ENCODE assay signal across 8 cellular contexts in genomic region chr2:231786917-231787292, GRCh38. TPM values are rescaled to one million over a fixed set of nuclear protein-coding genes. Genes with fewer than 3 reads are reported as not detected.
A peak's percentile ranks its signal among the peaks of the same experiment; 100 is the strongest.
DNase-seq lines count a peak whose midpoint lies in the region; ATAC-seq, FAIRE-seq and TF ChIP-seq lines count a peak whose summit lies in the region.

No MANE protein-coding gene starts in this region.

- H3K9me3 ChIP-seq in T-helper 17 cell (ENCODE audit: control insufficient read depth, low read length, poor library complexity, severe bottlenecking) (no peaks in the 10 kb centered on the region), gastroesophageal sphincter (no peaks in the 10 kb centered on the region), skeletal muscle satellite cell (replicated peaks; ENCODE audit: low read length) (no peaks in the 10 kb centered on the region)

- H3K27ac Mint-ChIP-seq in T-helper 17 cell, result peak overlapping the region; percentile 92

- ATAC-seq in T-helper 17 cell (no peak), gastroesophageal sphincter (no peak), GM19463 (IDR thresholded peaks at IDR 0.05; ENCODE audit: unreplicated experiment) (no peak), GM21381 (IDR thresholded peaks at IDR 0.05; ENCODE audit: unreplicated experiment) (no peak), HG03095 (IDR thresholded peaks at IDR 0.05; ENCODE audit: unreplicated experiment) (no peak)

- H3K4me1 ChIP-seq in gastroesophageal sphincter, result peaks cover 0 to 70% (median 23%) of the 10 kb centered on the region in 3 donors
- H3K4me1 ChIP-seq in skeletal muscle satellite cell (ENCODE audit: control insufficient read depth, insufficient read depth, low read length), result peaks cover 25% of the 10 kb centered on the region

- FAIRE-seq in GM19239 (lab: Jason Lieb, UNC), result peak; percentile 39

- H3K4me3 Mint-ChIP-seq in T-helper 17 cell, result peak overlapping the region; percentile 97

- H3K36me3 ChIP-seq in gastroesophageal sphincter (peaks cover 0 to 34% of the 10 kb centered on the region in 2 donors), skeletal muscle satellite cell (ENCODE audit: insufficient read depth, low read length) (peaks cover 19% of the 10 kb centered on the region)

- peaks cover 5% of the 10 kb centered on the region for H3K36me3 Mint-ChIP-seq in T-helper 17 cell (ENCODE audit: low read depth)

- peak overlapping the region in 3 of 4 donors; percentile 78 to 87 (median 84) for H3K27ac ChIP-seq in gastroesophageal sphincter

- peaks cover 50% of the 10 kb centered on the region for H3K4me1 Mint-ChIP-seq in T-helper 17 cell

- no peaks in the 10 kb centered on the region for H3K27me3 ChIP-seq in gastroesophageal sphincter
- no peaks in the 10 kb centered on the region for H3K27me3 ChIP-seq in skeletal muscle satellite cell (ENCODE audit: control insufficient read depth, insufficient read depth, low read length)

- DNase-seq in GM19239 (ENCODE audit: insufficient read length, low spot score) (no peak), T-helper 17 cell (no peak), NCI-H1694 treated with DMSO at 0.1 percent for 48 hours (lab: John Stamatoyannopoulos, UW) (no peak)

- TF ChIP-seq EP300 in gastroesophageal sphincter (IDR thresholded peaks at IDR 0.05), result no peak

- peak overlapping the region; percentile 99 for H3K4me2 ChIP-seq in skeletal muscle satellite cell (ENCODE audit: low read length)

- no peaks in the 10 kb centered on the region for H3K27me3 Mint-ChIP-seq in T-helper 17 cell

- H3K9ac ChIP-seq in skeletal muscle satellite cell (ENCODE audit: low read depth, low read length), result peak overlapping the region; percentile 86

- TF ChIP-seq POLR2A in gastroesophageal sphincter (IDR thresholded peaks at IDR 0.05), result no peak

- no peak for TF ChIP-seq CTCF in gastroesophageal sphincter (IDR thresholded peaks at IDR 0.05)

- H3K4me3 ChIP-seq in gastroesophageal sphincter, result peak overlapping the region; percentile 94 to 96
- peak overlapping the region; percentile 96 for H3K4me3 ChIP-seq in skeletal muscle satellite cell (ENCODE audit: low read length)

- 11 to 12% methylated on average over 9 to 11 of the region's 11 CpGs for WGBS in gastroesophageal sphincter (ENCODE audit: low coverage in 1 of 2), 2 donors

RNA-seq across cellular contexts. Expression of gene COPS7B, which starts 0.7 kb away (rescaled TPM):
- total RNA-seq in T-helper 17 cell, result 10 to 100 TPM; 38.9 to 46.4 TPM
- 10 to 100 TPM; 24.2 to 39.4 (median 30.0) TPM for total RNA-seq in gastroesophageal sphincter
- 11.1 and 15.2 TPM in 2 replicates for total RNA-seq in skeletal muscle satellite cell (2012; rRNA removed)

RNA-seq across cellular contexts. Expression of gene PDE6D, which starts 5.8 kb away (rescaled TPM):
- total RNA-seq in T-helper 17 cell (10 to 100 TPM; 19.3 to 21.6 TPM), gastroesophageal sphincter (10 to 100 TPM; 24.3 to 33.7 (median 28.7) TPM)
- 20.1 and 22.8 TPM in 2 replicates for total RNA-seq in skeletal muscle satellite cell (2012; rRNA removed)
